In the genomic region with DNA sequence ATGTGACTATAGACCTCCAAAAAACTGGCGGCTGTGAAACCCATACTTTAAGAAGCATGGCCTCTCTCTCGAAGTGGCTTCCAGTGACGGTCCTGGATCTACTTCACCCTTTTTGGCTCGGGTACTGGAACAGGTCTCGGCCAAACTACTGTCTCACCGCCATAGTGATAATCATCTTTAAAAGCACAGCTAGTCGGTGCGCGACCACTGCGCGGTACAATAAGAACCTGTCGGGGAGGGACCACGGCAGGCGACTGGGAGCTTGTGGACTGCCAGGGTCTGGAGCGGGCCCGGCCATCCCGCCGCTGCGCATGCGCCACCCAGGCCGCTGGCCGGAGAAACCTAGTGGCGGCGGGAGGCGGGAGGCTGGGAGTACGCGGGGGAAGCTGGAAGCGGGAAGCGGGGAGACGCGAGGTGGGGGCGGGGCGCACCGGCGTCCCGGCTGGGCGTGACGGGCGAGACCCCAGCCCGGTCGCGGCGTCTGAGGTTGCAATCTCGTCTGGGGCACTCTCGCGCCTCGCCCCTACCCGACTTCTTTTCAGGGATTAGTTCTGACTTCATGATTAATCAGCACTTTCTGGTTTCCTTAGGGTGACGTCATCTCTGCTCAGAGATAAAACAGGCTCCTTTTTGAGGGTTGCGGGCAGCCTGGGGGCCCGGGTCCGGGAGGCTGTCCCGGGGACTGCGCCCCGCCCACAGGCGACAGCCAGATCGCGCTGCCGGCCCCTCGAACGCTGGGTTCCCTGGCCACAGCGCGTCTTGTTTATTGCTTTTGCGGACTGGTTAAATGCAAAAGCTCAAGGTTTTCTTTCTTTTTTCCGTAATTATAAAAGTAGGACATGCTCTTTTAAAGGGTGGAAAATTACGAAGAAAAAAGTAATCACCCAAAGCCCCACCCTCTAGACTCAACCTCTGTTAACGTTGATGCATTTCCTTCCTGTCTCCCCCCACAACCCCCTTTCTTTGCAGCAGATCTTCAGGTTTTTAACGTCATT, we compare ENCODE assay signal across 1 cellular context.
TF ChIP-seq lines count a peak whose summit lies in the region.

No MANE protein-coding gene starts in this region.

TF ChIP-seq in HepG2, 621 proteins besides CTCF, POLR2A, EP300 and RAD21 (continued from another document and continues in another):
- TF ChIP-seq STAT6 (CRISPR knock-in tag; IDR thresholded peaks at IDR 0.05; ENCODE audit: borderline replicate concordance) (no peak), NCOA1 (CRISPR knock-in tag; IDR thresholded peaks at IDR 0.05) (0 out of 2 replicates have a peak, but pooled peaks have one; percentile 36), TRIM24 (CRISPR knock-in tag; IDR thresholded peaks at IDR 0.05) (no peak), NPAS2 (CRISPR knock-in tag; IDR thresholded peaks at IDR 0.05; ENCODE audit: borderline replicate concordance) (no peak), RAD51 (IDR thresholded peaks at IDR 0.05; ENCODE audit: borderline replicate concordance) (no peak), SNAPC5 (CRISPR knock-in tag; IDR thresholded peaks at IDR 0.05; ENCODE audit: borderline replicate concordance) (no peak), ZNF280B (CRISPR knock-in tag; IDR thresholded peaks at IDR 0.05; ENCODE audit: borderline replicate concordance) (no peak), RNF2 (conservative IDR thresholded peaks at IDR 0.05; ENCODE audit: low read depth) (no peak; the same call in 1 of the 2 replicates), ZNF678 (CRISPR knock-in tag; IDR thresholded peaks at IDR 0.05) (no peak), AGO1 (IDR thresholded peaks at IDR 0.05; ENCODE audit: low read depth, low read length, poor library complexity, severe bottlenecking) (no peak), REXO4 (CRISPR knock-in tag; IDR thresholded peaks at IDR 0.05; ENCODE audit: borderline replicate concordance) (no peak), ZNF556 (CRISPR knock-in tag; IDR thresholded peaks at IDR 0.05; ENCODE audit: borderline replicate concordance) (no peak), ASH2L (IDR thresholded peaks at IDR 0.05; ENCODE audit: insufficient read length, low read depth, low read length) (peak; percentile 69), ZFP1 (CRISPR knock-in tag; IDR thresholded peaks at IDR 0.05) (no peak), POLR2AphosphoS2 (IDR thresholded peaks at IDR 0.05; ENCODE audit: low read depth, low read length) (no peak), SIN3A (IDR thresholded peaks at IDR 0.05; ENCODE audit: borderline replicate concordance, low read depth, low read length) (no peak), ZNF780A (CRISPR knock-in tag; IDR thresholded peaks at IDR 0.05) (no peak), FOXA3 (CRISPR knock-in tag; IDR thresholded peaks at IDR 0.05) (no peak), LCORL (IDR thresholded peaks at IDR 0.05) (no peak), LCORL (CRISPR knock-in tag; IDR thresholded peaks at IDR 0.05) (no peak), ZNF562 (CRISPR knock-in tag; IDR thresholded peaks at IDR 0.05; ENCODE audit: borderline replicate concordance) (no peak), ZNF75D (CRISPR knock-in tag; IDR thresholded peaks at IDR 0.05; ENCODE audit: borderline replicate concordance) (no peak), MED8 (CRISPR knock-in tag; IDR thresholded peaks at IDR 0.05; ENCODE audit: insufficient replicate concordance) (no peak), SMAD3 (CRISPR knock-in tag; IDR thresholded peaks at IDR 0.05) (no peak), GFI1 (CRISPR knock-in tag; IDR thresholded peaks at IDR 0.05; ENCODE audit: borderline replicate concordance) (no peak; the same call in 1 of the 2 replicates), ZNF33B (CRISPR knock-in tag; IDR thresholded peaks at IDR 0.05) (no peak), CHD4 (IDR thresholded peaks at IDR 0.05; ENCODE audit: borderline replicate concordance, low read length) (no peak), U2AF2 (IDR thresholded peaks at IDR 0.05; ENCODE audit: low read depth, low read length) (no peak), CC2D1A (CRISPR knock-in tag; IDR thresholded peaks at IDR 0.05) (no peak), ZFP41 (CRISPR knock-in tag; IDR thresholded peaks at IDR 0.05; ENCODE audit: borderline replicate concordance) (peak; percentile 50; the same call in 1 of the 2 replicates), ZNF576 (CRISPR knock-in tag; IDR thresholded peaks at IDR 0.05) (no peak), TCF7L2 (IDR thresholded peaks at IDR 0.05; ENCODE audit: low read depth, low read length) (no peak), FOXO1 (CRISPR knock-in tag; IDR thresholded peaks at IDR 0.05) (no peak), ELK4 (CRISPR knock-in tag; IDR thresholded peaks at IDR 0.05; ENCODE audit: borderline replicate concordance) (no peak), ATM (IDR thresholded peaks at IDR 0.05; ENCODE audit: borderline replicate concordance) (no peak), SNAI1 (CRISPR knock-in tag; IDR thresholded peaks at IDR 0.05; ENCODE audit: borderline replicate concordance) (no peak), CREM (IDR thresholded peaks at IDR 0.05) (no peak), CREM (CRISPR knock-in tag; IDR thresholded peaks at IDR 0.05) (no peak), ZNF282 (IDR thresholded peaks at IDR 0.05; ENCODE audit: partially characterized antibody) (no peak), BORCS8-MEF2B (CRISPR knock-in tag; IDR thresholded peaks at IDR 0.05) (no peak)
- TF ChIP-seq, protein P1, sequence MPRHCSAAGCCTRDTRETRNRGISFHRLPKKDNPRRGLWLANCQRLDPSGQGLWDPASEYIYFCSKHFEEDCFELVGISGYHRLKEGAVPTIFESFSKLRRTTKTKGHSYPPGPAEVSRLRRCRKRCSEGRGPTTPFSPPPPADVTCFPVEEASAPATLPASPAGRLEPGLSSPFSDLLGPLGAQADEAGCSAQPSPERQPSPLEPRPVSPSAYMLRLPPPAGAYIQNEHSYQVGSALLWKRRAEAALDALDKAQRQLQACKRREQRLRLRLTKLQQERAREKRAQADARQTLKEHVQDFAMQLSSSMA (CRISPR knock-in tag; IDR thresholded peaks at IDR 0.05): no peak
- TF ChIP-seq, protein P2, sequence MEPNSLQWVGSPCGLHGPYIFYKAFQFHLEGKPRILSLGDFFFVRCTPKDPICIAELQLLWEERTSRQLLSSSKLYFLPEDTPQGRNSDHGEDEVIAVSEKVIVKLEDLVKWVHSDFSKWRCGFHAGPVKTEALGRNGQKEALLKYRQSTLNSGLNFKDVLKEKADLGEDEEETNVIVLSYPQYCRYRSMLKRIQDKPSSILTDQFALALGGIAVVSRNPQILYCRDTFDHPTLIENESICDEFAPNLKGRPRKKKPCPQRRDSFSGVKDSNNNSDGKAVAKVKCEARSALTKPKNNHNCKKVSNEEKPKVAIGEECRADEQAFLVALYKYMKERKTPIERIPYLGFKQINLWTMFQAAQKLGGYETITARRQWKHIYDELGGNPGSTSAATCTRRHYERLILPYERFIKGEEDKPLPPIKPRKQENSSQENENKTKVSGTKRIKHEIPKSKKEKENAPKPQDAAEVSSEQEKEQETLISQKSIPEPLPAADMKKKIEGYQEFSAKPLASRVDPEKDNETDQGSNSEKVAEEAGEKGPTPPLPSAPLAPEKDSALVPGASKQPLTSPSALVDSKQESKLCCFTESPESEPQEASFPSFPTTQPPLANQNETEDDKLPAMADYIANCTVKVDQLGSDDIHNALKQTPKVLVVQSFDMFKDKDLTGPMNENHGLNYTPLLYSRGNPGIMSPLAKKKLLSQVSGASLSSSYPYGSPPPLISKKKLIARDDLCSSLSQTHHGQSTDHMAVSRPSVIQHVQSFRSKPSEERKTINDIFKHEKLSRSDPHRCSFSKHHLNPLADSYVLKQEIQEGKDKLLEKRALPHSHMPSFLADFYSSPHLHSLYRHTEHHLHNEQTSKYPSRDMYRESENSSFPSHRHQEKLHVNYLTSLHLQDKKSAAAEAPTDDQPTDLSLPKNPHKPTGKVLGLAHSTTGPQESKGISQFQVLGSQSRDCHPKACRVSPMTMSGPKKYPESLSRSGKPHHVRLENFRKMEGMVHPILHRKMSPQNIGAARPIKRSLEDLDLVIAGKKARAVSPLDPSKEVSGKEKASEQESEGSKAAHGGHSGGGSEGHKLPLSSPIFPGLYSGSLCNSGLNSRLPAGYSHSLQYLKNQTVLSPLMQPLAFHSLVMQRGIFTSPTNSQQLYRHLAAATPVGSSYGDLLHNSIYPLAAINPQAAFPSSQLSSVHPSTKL (CRISPR knock-in tag; IDR thresholded peaks at IDR 0.05): peak; percentile 65
- TF ChIP-seq, protein P3, sequence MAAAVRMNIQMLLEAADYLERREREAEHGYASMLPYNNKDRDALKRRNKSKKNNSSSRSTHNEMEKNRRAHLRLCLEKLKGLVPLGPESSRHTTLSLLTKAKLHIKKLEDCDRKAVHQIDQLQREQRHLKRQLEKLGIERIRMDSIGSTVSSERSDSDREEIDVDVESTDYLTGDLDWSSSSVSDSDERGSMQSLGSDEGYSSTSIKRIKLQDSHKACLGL (CRISPR knock-in tag; IDR thresholded peaks at IDR 0.05): no peak
- TF ChIP-seq, protein P4, sequence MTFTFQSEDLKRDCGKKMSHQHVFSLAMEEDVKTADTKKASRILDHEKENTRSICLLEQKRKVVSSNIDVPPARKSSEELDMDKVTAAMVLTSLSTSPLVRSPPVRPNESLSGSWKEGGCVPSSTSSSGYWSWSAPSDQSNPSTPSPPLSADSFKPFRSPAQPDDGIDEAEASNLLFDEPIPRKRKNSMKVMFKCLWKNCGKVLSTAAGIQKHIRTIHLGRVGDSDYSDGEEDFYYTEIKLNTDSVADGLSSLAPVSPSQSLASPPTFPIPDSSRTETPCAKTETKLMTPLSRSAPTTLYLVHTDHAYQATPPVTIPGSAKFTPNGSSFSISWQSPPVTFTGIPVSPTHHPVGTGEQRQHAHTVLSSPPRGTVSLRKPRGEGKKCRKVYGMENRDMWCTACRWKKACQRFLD (CRISPR knock-in tag; IDR thresholded peaks at IDR 0.05; ENCODE audit: borderline replicate concordance): no peak
- TF ChIP-seq, protein P5, sequence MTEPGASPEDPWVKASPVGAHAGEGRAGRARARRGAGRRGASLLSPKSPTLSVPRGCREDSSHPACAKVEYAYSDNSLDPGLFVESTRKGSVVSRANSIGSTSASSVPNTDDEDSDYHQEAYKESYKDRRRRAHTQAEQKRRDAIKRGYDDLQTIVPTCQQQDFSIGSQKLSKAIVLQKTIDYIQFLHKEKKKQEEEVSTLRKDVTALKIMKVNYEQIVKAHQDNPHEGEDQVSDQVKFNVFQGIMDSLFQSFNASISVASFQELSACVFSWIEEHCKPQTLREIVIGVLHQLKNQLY (CRISPR knock-in tag; IDR thresholded peaks at IDR 0.05): no peak
- TF ChIP-seq, protein P6, sequence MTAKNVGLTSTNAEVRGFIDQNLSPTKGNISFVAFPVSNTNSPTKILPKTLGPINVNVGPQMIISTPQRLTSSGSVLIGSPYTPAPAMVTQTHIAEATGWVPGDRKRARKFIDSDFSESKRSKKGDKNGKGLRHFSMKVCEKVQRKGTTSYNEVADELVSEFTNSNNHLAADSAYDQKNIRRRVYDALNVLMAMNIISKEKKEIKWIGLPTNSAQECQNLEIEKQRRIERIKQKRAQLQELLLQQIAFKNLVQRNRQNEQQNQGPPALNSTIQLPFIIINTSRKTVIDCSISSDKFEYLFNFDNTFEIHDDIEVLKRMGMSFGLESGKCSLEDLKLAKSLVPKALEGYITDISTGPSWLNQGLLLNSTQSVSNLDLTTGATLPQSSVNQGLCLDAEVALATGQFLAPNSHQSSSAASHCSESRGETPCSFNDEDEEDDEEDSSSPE (CRISPR knock-in tag; IDR thresholded peaks at IDR 0.05): peak; percentile 81
